7 cellular contexts compared by ENCODE assay signal in the genomic region with DNA sequence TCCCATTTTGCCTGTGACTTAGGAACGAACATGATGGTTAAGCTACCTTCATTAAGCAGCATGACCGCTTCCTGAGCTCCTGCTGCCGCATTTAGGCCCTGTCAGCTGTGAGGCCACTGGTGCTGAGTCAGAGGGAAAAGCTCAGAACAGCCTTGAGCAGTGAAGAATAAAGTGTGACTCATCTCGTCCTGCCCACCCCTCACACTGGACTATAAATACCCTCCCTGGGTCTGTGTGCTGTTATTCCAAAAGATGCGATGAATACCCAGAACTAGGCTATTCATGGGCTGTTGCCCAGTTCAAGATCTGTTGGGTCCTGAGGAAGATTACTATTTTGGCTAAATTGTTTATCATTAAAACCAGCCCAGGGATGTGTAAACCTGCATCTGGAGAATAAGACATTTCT. TPM values are rescaled to one million over a fixed set of nuclear protein-coding genes. Genes with fewer than 3 reads are reported as not detected.
A peak's percentile ranks its signal among the peaks of the same experiment; 100 is the strongest.
DNase-seq lines count a peak whose midpoint lies in the region; ATAC-seq and TF ChIP-seq lines count a peak whose summit lies in the region.
"Not testable (repeated sequence)": the region's sequence is repeated elsewhere in the genome, so short reads cannot be mapped to it uniquely, and the experiment has no call there.

No MANE protein-coding gene starts in this region.

- peak; percentile 63 for DNase-seq in H4 (ENCODE audit: low spot score)
- DNase-seq in RKO (ENCODE audit: low spot score): peak; percentile 51
- DNase-seq in body of pancreas: peak in 2 of 4 donors; percentile 24 to 53
- DNase-seq in heart left ventricle: peak in 2 of 5 donors; percentile 46 to 50

- ATAC-seq in GM18861 (IDR thresholded peaks at IDR 0.05; ENCODE audit: unreplicated experiment): peak; percentile 93
- ATAC-seq in HG03354 (IDR thresholded peaks at IDR 0.05; ENCODE audit: poor library complexity, severe bottlenecking, unreplicated experiment): peak; percentile 96
- peak; percentile 76 for ATAC-seq in body of pancreas
- ATAC-seq in heart left ventricle: peak; percentile 72 to 96 (median 94)

- TF ChIP-seq POLR2A in body of pancreas (IDR thresholded peaks at IDR 0.05); heart left ventricle (IDR thresholded peaks at IDR 0.05): not testable (repeated sequence)

- intact Hi-C loops in body of pancreas (cut with DNase I); heart left ventricle (cut with DNase I): not testable (repeated sequence)

- not testable (repeated sequence) for H3K4me1 ChIP-seq in body of pancreas
- peaks cover 0 to 38% (median 16%) of the 10 kb centered on the region in 12 donors for H3K4me1 ChIP-seq in heart left ventricle
- H3K4me1 ChIP-seq in neutrophil (ENCODE audit: control insufficient read depth in 1 of 2, insufficient read depth in 1 of 2, low read depth in 1 of 2, low read length in 1 of 2): peaks cover 32 to 34% of the 10 kb centered on the region in 2 experiments

- H3K27ac ChIP-seq in body of pancreas: not testable (repeated sequence)
- peak overlapping the region in 11 of 12 donors; percentile 13 to 83 (median 68) for H3K27ac ChIP-seq in heart left ventricle
- peak overlapping the region; percentile 47 for H3K27ac ChIP-seq in neutrophil

- not testable (repeated sequence) for H3K36me3 ChIP-seq in body of pancreas (replicated peaks in 1 of 2; ENCODE audit: insufficient read depth in 1 of 2, low read depth in 2 of 2); heart left ventricle; neutrophil

- H3K27me3 ChIP-seq in body of pancreas, heart left ventricle, neutrophil: not testable (repeated sequence)

- not testable (repeated sequence) for H3K4me3 ChIP-seq in body of pancreas; heart left ventricle; neutrophil (ENCODE audit: low read depth in 1 of 2, low read length in 1 of 2)

- not testable (repeated sequence) for H3K9me3 ChIP-seq in body of pancreas, heart left ventricle, neutrophil

- TF ChIP-seq CTCF in body of pancreas (IDR thresholded peaks at IDR 0.05); heart left ventricle (IDR thresholded peaks at IDR 0.05); neutrophil (IDR thresholded peaks at IDR 0.05): not testable (repeated sequence)

- 60 to 70% methylated on average over 5 of the region's 5 CpGs for WGBS in body of pancreas, 2 donors
- 8 to 20% (median 16%) methylated on average over 5 of the region's 5 CpGs for WGBS in heart left ventricle, 4 donors

RNA-seq across cellular contexts. Expression of a gene that starts 57.1 kb away (rescaled TPM):
- total RNA-seq in H4 (2014; rRNA removed; shearing (Covaris generic)): 19.7 and 25.4 TPM in 2 replicates
- total RNA-seq in body of pancreas: 10 to 100 TPM; 33.9 to 71.6 TPM
- total RNA-seq in heart left ventricle: 10 to 100 TPM; 43.3 to 67.7 (median 52.5) TPM
- 10 to 100 TPM in 1 of 2 donors, 1 to 10 TPM in 1; 9.9 to 16.4 TPM for polyA plus RNA-seq in heart left ventricle
